8 cellular contexts compared by ENCODE assay signal in the genomic region with DNA sequence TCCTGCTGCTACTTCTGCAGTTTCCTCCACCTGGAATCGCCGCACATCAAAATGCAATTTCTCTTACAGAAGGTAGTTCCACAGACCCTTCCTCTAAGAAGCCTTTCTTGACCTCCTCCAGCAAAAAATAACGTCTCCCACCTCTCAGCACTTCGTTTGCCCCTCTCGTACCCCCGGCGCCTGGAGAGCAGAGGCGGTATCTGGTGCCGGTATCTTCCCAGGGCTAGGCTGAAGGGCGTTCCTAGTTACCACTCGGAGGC. TPM values are rescaled to one million over a fixed set of nuclear protein-coding genes. Genes with fewer than 3 reads are reported as not detected.
DNase-seq lines count a peak whose midpoint lies in the region; ATAC-seq and TF ChIP-seq lines count a peak whose summit lies in the region.

No MANE protein-coding gene starts in this region.

- peak overlapping the region; percentile 95 for H3K4me3 ChIP-seq in Loucy (ENCODE audit: low read length, poor library complexity, severe bottlenecking)
- H3K4me3 ChIP-seq in fibroblast of mammary gland (ENCODE audit: control insufficient read depth, low read depth, low read length) = peak overlapping the region; percentile 86
- peak overlapping the region; percentile 46 to 74 (median 56) for H3K4me3 ChIP-seq in sigmoid colon

- H4K20me1 ChIP-seq in Loucy (ENCODE audit: insufficient read depth, low read length, poor library complexity, severe bottlenecking) = peaks cover 16% of the 10 kb centered on the region

- H3K36me3 ChIP-seq in Loucy (ENCODE audit: insufficient read depth, low read length) = peaks cover 5% of the 10 kb centered on the region; the same call in 1 of the 2 replicates
- peaks cover 0 to 12% (median under 1%) of the 10 kb centered on the region in 4 donors for H3K36me3 ChIP-seq in sigmoid colon

- no peaks in the 10 kb centered on the region for H3F3A ChIP-seq in Loucy (ENCODE audit: low read depth)

- peaks cover 17% of the 10 kb centered on the region for H3K4me1 ChIP-seq in Loucy (ENCODE audit: insufficient read depth, low read length, poor library complexity, severe bottlenecking)
- H3K4me1 ChIP-seq in sigmoid colon = peaks cover 0 to 21% (median 16%) of the 10 kb centered on the region in 4 donors

- no peaks in the 10 kb centered on the region for H3K9me2 ChIP-seq in Loucy (replicated peaks; ENCODE audit: low read depth, low read length)

- WGBS in sigmoid colon, 2 donors = 0 to 2% methylated on average over 11 of the region's 11 CpGs

- DNase-seq in GM13976 (ENCODE audit: low spot score) (peak; percentile 45), fibroblast of mammary gland (ENCODE audit: low read depth) (no peak), sigmoid colon (no peak), SHP77 treated with DMSO at 0.1 percent for 48 hours (lab: John Stamatoyannopoulos, UW) (no peak), glomerular visceral epithelial cell (ENCODE audit: extremely low spot score) (no peak), dermis blood vessel endothelial cell (no peak)

- H2AFZ ChIP-seq in Loucy (ENCODE audit: low read length) = peak overlapping the region; percentile 86

- H3K27me3 ChIP-seq in Loucy (ENCODE audit: insufficient read depth, low read length, poor library complexity, severe bottlenecking) (no peaks in the 10 kb centered on the region), sigmoid colon (no peaks in the 10 kb centered on the region)

- intact Hi-C loops in sigmoid colon (cut with DNase I) = no loop called here

- no peak for TF ChIP-seq EP300 in sigmoid colon (IDR thresholded peaks at IDR 0.05)

- H3K9me3 ChIP-seq in Loucy (ENCODE audit: insufficient read depth, low read depth, low read length) (no peaks in the 10 kb centered on the region), sigmoid colon (no peaks in the 10 kb centered on the region)

- TF ChIP-seq CTCF in GM13976 (IDR thresholded peaks at IDR 0.05; ENCODE audit: borderline replicate concordance, control extremely low read depth, extremely low read depth, insufficient read depth, missing control alignments) (no peak), Loucy (conservative IDR thresholded peaks at IDR 0.05; ENCODE audit: low read length) (no peak), fibroblast of mammary gland (conservative IDR thresholded peaks at IDR 0.05; ENCODE audit: control insufficient read depth, insufficient read depth, low read depth, low read length) (no peak), sigmoid colon (IDR thresholded peaks at IDR 0.05) (no peak)

- H3K9ac ChIP-seq in Loucy (ENCODE audit: low read depth, low read length, poor library complexity, severe bottlenecking) = peak overlapping the region; percentile 87

- H3K79me2 ChIP-seq in Loucy (ENCODE audit: insufficient read depth, low read length) = peaks cover 35% of the 10 kb centered on the region

- no peak for ATAC-seq in GM21360 (IDR thresholded peaks at IDR 0.05; ENCODE audit: unreplicated experiment)

- peak overlapping the region; percentile 79 to 84 (median 82) for H3K27ac ChIP-seq in sigmoid colon

- in situ Hi-C loops in GM13976 (cut with MboI; ENCODE audit: low sequenced_read_pairs, unreplicated experiment) = loop anchor here (25.0 kb wide), 1 partner anchor 183 kb away; a partner anchor contains a TSS

- no peak for TF ChIP-seq POLR2A in sigmoid colon (IDR thresholded peaks at IDR 0.05)

- peak overlapping the region; percentile 88 for H3K4me2 ChIP-seq in Loucy (ENCODE audit: low read depth, low read length, poor library complexity, severe bottlenecking)

RNA-seq across cellular contexts. Expression of a gene that starts 0.5 kb away (rescaled TPM):
- total RNA-seq in sigmoid colon (10 to 100 TPM; 10.5 to 19.9 (median 16.5) TPM), dermis blood vessel endothelial cell (61.3 and 61.9 TPM in 2 replicates)
- 100 to 1,000 TPM; 140 to 175 (median 156) TPM for polyA plus RNA-seq in sigmoid colon

RNA-seq across cellular contexts. Expression of a gene that starts 16.3 kb away (rescaled TPM):
- 10 to 100 TPM; 25.0 to 32.3 (median 25.3) TPM for total RNA-seq in sigmoid colon
- 100 to 1,000 TPM in 2 of 3 donors, 10 to 100 TPM in 1; 80.5 to 213 (median 175) TPM for polyA plus RNA-seq in sigmoid colon
- total RNA-seq in dermis blood vessel endothelial cell = 16.0 and 17.1 TPM in 2 replicates

RNA-seq across cellular contexts. Expression of a gene that starts 21.9 kb away (rescaled TPM):
- 10 to 100 TPM; 17.4 to 30.7 (median 20.3) TPM for total RNA-seq in sigmoid colon
- polyA plus RNA-seq in sigmoid colon = 1 to 10 TPM; 2.5 to 5.2 (median 3.0) TPM
- total RNA-seq in dermis blood vessel endothelial cell = 14.8 and 21.4 TPM in 2 replicates

RNA-seq across cellular contexts. Expression of a gene that starts 34.1 kb away (rescaled TPM):
- total RNA-seq in sigmoid colon (10 to 100 TPM in 3 of 4 donors, 1 to 10 TPM in 1; 8.1 to 12.8 (median 11.4) TPM), dermis blood vessel endothelial cell (16.5 and 20.1 TPM in 2 replicates)
- polyA plus RNA-seq in sigmoid colon = 1 to 10 TPM; 2.4 to 5.9 (median 2.8) TPM

RNA-seq across cellular contexts. Expression of a gene that starts 43.2 kb away (rescaled TPM):
- 1 to 10 TPM; 1.1 to 3.8 (median 2.6) TPM for total RNA-seq in sigmoid colon
- polyA plus RNA-seq in sigmoid colon = 10 to 100 TPM in 1 of 3 donors, 1 to 10 TPM in 1, under 1 TPM in 1; 0.60 to 20.7 (median 2.8) TPM
- not detected in 2 replicates for total RNA-seq in dermis blood vessel endothelial cell
